1 cellular context compared by ENCODE assay signal in the genomic region with DNA sequence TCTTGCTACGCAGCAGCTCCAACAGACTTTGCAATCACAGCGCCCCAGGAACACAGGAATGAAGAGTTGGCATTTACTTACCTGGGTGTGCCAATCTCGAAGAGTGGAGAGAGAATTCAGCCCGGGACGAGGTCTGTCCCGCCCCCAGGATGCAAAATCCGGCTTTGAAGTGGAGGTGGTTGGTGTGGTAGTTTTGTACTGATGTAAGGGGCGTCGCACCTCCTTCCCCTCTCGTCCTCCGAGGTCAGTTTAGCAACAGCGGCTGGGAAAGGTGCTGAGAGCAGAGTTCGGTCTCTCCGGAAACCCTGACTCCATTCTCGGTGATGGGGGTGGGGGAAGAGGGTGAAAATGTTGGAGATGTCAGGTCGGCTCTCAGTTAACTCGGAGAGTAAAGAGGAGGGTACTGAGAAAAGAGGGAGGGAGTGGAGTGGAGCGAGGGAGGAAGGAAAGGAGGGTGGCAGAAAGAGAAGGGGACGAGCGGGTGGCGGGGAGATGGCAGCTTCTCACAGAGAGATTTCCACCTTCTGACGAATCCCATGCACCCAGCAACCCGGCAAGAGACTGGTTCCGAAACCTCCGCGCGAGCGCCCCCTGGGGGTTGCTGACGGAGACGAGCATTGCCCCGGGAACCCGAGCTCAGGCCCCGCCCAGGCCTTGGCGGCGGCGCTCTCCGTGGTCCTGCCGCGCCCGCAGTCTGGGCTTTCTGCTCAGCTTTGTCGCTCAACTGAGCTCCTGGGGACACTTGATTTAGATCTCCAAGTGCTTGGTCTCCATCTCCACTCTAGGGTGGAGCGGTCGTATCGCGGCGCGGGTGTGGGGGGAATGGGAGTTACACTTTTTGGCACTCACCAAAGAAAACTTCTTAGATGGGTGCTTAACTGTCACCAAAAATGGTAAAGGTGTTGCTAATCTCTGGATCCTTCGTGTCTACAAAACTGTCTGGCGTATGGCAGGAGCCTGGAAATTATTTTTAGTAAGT.
TF ChIP-seq lines count a peak whose summit lies in the region.

A gene (minus strand): TSS at position 529 of the 979 bp plus-strand sequence.

TF ChIP-seq in HepG2, 621 proteins besides CTCF, POLR2A, EP300 and RAD21 (continued from another document and continues in another):
- TF ChIP-seq, protein P1, sequence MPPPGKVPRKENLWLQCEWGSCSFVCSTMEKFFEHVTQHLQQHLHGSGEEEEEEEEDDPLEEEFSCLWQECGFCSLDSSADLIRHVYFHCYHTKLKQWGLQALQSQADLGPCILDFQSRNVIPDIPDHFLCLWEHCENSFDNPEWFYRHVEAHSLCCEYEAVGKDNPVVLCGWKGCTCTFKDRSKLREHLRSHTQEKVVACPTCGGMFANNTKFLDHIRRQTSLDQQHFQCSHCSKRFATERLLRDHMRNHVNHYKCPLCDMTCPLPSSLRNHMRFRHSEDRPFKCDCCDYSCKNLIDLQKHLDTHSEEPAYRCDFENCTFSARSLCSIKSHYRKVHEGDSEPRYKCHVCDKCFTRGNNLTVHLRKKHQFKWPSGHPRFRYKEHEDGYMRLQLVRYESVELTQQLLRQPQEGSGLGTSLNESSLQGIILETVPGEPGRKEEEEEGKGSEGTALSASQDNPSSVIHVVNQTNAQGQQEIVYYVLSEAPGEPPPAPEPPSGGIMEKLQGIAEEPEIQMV (CRISPR knock-in tag; IDR thresholded peaks at IDR 0.05; ENCODE audit: low read depth): no peak
- TF ChIP-seq ZFY (CRISPR knock-in tag; IDR thresholded peaks at IDR 0.05) (peak; percentile 46; the same call in 1 of the 2 replicates), ZFYVE20 (CRISPR knock-in tag; IDR thresholded peaks at IDR 0.05; ENCODE audit: borderline replicate concordance, low read depth) (peak; percentile 80; the same call in 1 of the 2 replicates), RELA (CRISPR knock-in tag; IDR thresholded peaks at IDR 0.05) (no peak), KLF12 (CRISPR knock-in tag; IDR thresholded peaks at IDR 0.05; ENCODE audit: borderline replicate concordance) (peak; percentile 89), KLF11 (CRISPR knock-in tag; IDR thresholded peaks at IDR 0.05) (peak; percentile 90; the same call in 1 of the 2 replicates), ZNF224 (CRISPR knock-in tag; IDR thresholded peaks at IDR 0.05) (no peak), MEIS1 (CRISPR knock-in tag; IDR thresholded peaks at IDR 0.05; ENCODE audit: borderline replicate concordance) (no peak), MXD4 (CRISPR knock-in tag; IDR thresholded peaks at IDR 0.05) (peak; percentile 69; the same call in 1 of the 2 replicates), RAD51 (IDR thresholded peaks at IDR 0.05; ENCODE audit: borderline replicate concordance) (no peak), ZFP82 (CRISPR knock-in tag; IDR thresholded peaks at IDR 0.05; ENCODE audit: borderline replicate concordance) (no peak), ZNF75D (CRISPR knock-in tag; IDR thresholded peaks at IDR 0.05; ENCODE audit: borderline replicate concordance) (0 out of 2 replicates have a peak, but pooled peaks have one; percentile 23), ZNF660 (CRISPR knock-in tag; IDR thresholded peaks at IDR 0.05; ENCODE audit: borderline replicate concordance, low read depth) (no peak), SMAD3 (CRISPR knock-in tag; IDR thresholded peaks at IDR 0.05) (peak; percentile 73; the same call in 1 of the 2 replicates), SOX13 (IDR thresholded peaks at IDR 0.05) (no peak), SOX13 (CRISPR knock-in tag; conservative IDR thresholded peaks at IDR 0.05 in 1 of 2, IDR thresholded peaks at IDR 0.05 in 1 of 2) (peak in 1 of 2 experiments; percentile 35; a peak in 1 of 4 replicates), PRMT3 (CRISPR knock-in tag; IDR thresholded peaks at IDR 0.05; ENCODE audit: borderline replicate concordance, low read depth) (peak; percentile 63; the same call in 1 of the 2 replicates), CREB1 (IDR thresholded peaks at IDR 0.05) (0 out of 2 replicates have a peak, but pooled peaks have one; percentile 11), CREB1 (CRISPR knock-in tag; IDR thresholded peaks at IDR 0.05) (no peak), ZBTB7A (CRISPR knock-in tag; IDR thresholded peaks at IDR 0.05) (no peak), ZMAT3 (CRISPR knock-in tag; conservative IDR thresholded peaks at IDR 0.05) (peak; percentile 89; the same call in 1 of the 2 replicates), ZFP36L2 (CRISPR knock-in tag; IDR thresholded peaks at IDR 0.05) (no peak), ZNF543 (CRISPR knock-in tag; IDR thresholded peaks at IDR 0.05) (0 out of 2 replicates have a peak, but pooled peaks have one; percentile 43), MTA3 (CRISPR knock-in tag; IDR thresholded peaks at IDR 0.05) (peak; percentile 84; the same call in 1 of the 2 replicates), HNRNPK (IDR thresholded peaks at IDR 0.05; ENCODE audit: low read depth, low read length, poor library complexity, severe bottlenecking) (no peak), ZNF530 (CRISPR knock-in tag; IDR thresholded peaks at IDR 0.05; ENCODE audit: low read depth) (no peak), REXO4 (CRISPR knock-in tag; IDR thresholded peaks at IDR 0.05; ENCODE audit: borderline replicate concordance) (no peak), KDM4B (CRISPR knock-in tag; IDR thresholded peaks at IDR 0.05) (peak; percentile 73; the same call in 1 of the 2 replicates), NR2F6 (IDR thresholded peaks at IDR 0.05) (no peak), NR2F6 (CRISPR knock-in tag; IDR thresholded peaks at IDR 0.05) (peak; percentile 25; the same call in 1 of the 2 replicates), NR2C2 (CRISPR knock-in tag; IDR thresholded peaks at IDR 0.05; ENCODE audit: borderline replicate concordance) (no peak), U2AF2 (IDR thresholded peaks at IDR 0.05; ENCODE audit: low read depth, low read length) (no peak), HNRNPH1 (optimal IDR thresholded peaks at IDR 0.05; ENCODE audit: low read depth, low read length) (no peak), ZNF558 (CRISPR knock-in tag; IDR thresholded peaks at IDR 0.05; ENCODE audit: borderline replicate concordance) (peak; percentile 66; the same call in 1 of the 2 replicates)
- TF ChIP-seq, protein P2, sequence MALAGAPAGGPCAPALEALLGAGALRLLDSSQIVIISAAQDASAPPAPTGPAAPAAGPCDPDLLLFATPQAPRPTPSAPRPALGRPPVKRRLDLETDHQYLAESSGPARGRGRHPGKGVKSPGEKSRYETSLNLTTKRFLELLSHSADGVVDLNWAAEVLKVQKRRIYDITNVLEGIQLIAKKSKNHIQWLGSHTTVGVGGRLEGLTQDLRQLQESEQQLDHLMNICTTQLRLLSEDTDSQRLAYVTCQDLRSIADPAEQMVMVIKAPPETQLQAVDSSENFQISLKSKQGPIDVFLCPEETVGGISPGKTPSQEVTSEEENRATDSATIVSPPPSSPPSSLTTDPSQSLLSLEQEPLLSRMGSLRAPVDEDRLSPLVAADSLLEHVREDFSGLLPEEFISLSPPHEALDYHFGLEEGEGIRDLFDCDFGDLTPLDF (CRISPR knock-in tag; IDR thresholded peaks at IDR 0.05): no peak; the same call in 1 of the 2 replicates
- TF ChIP-seq, protein P3, sequence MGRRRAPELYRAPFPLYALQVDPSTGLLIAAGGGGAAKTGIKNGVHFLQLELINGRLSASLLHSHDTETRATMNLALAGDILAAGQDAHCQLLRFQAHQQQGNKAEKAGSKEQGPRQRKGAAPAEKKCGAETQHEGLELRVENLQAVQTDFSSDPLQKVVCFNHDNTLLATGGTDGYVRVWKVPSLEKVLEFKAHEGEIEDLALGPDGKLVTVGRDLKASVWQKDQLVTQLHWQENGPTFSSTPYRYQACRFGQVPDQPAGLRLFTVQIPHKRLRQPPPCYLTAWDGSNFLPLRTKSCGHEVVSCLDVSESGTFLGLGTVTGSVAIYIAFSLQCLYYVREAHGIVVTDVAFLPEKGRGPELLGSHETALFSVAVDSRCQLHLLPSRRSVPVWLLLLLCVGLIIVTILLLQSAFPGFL (CRISPR knock-in tag; IDR thresholded peaks at IDR 0.05): peak; percentile 82; the same call in 1 of the 2 replicates
- TF ChIP-seq, protein P4, sequence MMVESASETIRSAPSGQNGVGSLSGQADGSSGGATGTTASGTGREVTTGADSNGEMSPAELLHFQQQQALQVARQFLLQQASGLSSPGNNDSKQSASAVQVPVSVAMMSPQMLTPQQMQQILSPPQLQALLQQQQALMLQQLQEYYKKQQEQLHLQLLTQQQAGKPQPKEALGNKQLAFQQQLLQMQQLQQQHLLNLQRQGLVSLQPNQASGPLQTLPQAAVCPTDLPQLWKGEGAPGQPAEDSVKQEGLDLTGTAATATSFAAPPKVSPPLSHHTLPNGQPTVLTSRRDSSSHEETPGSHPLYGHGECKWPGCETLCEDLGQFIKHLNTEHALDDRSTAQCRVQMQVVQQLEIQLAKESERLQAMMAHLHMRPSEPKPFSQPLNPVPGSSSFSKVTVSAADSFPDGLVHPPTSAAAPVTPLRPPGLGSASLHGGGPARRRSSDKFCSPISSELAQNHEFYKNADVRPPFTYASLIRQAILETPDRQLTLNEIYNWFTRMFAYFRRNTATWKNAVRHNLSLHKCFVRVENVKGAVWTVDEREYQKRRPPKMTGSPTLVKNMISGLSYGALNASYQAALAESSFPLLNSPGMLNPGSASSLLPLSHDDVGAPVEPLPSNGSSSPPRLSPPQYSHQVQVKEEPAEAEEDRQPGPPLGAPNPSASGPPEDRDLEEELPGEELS (CRISPR knock-in tag; IDR thresholded peaks at IDR 0.05): peak; percentile 40
- TF ChIP-seq, protein P5, sequence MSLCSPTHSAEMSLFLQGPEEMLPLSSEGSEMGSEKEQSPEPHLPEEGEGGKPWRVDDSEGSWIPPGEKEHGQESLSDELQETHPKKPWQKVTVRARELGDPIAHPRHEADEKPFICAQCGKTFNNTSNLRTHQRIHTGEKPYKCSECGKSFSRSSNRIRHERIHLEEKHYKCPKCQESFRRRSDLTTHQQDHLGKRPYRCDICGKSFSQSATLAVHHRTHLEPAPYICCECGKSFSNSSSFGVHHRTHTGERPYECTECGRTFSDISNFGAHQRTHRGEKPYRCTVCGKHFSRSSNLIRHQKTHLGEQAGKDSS (CRISPR knock-in tag; IDR thresholded peaks at IDR 0.05; ENCODE audit: borderline replicate concordance, low read depth): peak; percentile 80; the same call in 1 of the 2 replicates
- TF ChIP-seq, protein P6, sequence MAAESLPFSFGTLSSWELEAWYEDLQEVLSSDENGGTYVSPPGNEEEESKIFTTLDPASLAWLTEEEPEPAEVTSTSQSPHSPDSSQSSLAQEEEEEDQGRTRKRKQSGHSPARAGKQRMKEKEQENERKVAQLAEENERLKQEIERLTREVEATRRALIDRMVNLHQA (CRISPR knock-in tag; IDR thresholded peaks at IDR 0.05): no peak
- TF ChIP-seq, protein P7, sequence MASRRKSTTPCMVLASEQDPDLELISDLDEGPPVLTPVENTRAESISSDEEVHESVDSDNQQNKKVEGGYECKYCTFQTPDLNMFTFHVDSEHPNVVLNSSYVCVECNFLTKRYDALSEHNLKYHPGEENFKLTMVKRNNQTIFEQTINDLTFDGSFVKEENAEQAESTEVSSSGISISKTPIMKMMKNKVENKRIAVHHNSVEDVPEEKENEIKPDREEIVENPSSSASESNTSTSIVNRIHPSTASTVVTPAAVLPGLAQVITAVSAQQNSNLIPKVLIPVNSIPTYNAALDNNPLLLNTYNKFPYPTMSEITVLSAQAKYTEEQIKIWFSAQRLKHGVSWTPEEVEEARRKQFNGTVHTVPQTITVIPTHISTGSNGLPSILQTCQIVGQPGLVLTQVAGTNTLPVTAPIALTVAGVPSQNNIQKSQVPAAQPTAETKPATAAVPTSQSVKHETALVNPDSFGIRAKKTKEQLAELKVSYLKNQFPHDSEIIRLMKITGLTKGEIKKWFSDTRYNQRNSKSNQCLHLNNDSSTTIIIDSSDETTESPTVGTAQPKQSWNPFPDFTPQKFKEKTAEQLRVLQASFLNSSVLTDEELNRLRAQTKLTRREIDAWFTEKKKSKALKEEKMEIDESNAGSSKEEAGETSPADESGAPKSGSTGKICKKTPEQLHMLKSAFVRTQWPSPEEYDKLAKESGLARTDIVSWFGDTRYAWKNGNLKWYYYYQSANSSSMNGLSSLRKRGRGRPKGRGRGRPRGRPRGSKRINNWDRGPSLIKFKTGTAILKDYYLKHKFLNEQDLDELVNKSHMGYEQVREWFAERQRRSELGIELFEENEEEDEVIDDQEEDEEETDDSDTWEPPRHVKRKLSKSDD (CRISPR knock-in tag; IDR thresholded peaks at IDR 0.05; ENCODE audit: low read depth): 0 out of 2 replicates have a peak, but pooled peaks have one; percentile 48
- TF ChIP-seq, protein P8, sequence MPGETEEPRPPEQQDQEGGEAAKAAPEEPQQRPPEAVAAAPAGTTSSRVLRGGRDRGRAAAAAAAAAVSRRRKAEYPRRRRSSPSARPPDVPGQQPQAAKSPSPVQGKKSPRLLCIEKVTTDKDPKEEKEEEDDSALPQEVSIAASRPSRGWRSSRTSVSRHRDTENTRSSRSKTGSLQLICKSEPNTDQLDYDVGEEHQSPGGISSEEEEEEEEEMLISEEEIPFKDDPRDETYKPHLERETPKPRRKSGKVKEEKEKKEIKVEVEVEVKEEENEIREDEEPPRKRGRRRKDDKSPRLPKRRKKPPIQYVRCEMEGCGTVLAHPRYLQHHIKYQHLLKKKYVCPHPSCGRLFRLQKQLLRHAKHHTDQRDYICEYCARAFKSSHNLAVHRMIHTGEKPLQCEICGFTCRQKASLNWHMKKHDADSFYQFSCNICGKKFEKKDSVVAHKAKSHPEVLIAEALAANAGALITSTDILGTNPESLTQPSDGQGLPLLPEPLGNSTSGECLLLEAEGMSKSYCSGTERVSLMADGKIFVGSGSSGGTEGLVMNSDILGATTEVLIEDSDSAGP (CRISPR knock-in tag; IDR thresholded peaks at IDR 0.05; ENCODE audit: borderline replicate concordance): 0 out of 2 replicates have a peak, but pooled peaks have one; percentile 37
- TF ChIP-seq, protein P9, sequence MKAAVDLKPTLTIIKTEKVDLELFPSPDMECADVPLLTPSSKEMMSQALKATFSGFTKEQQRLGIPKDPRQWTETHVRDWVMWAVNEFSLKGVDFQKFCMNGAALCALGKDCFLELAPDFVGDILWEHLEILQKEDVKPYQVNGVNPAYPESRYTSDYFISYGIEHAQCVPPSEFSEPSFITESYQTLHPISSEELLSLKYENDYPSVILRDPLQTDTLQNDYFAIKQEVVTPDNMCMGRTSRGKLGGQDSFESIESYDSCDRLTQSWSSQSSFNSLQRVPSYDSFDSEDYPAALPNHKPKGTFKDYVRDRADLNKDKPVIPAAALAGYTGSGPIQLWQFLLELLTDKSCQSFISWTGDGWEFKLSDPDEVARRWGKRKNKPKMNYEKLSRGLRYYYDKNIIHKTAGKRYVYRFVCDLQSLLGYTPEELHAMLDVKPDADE (CRISPR knock-in tag; IDR thresholded peaks at IDR 0.05): 0 out of 2 replicates have a peak, but pooled peaks have one; percentile 51
